16 cellular contexts compared by ENCODE assay signal in the genomic region with DNA sequence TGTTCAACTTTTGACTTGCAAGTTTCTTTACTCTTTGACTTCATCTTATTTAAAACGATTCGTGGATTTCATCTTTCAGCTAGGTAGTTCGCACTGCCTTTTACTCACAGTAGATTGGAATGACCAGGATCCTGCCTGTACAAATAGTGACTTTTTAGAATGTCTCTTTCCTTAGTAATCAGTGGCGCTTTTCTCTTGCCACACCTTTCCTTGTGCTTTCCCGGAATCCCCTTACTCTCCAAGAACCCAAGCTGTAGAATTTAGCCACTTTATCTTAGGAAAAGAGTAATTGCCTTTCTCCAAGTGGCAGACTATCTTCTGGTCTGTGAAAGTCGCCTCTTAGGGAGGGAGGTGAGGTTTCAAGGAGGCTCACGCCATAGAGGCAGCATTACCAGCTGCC.
DNase-seq lines count a peak whose midpoint lies in the region; ATAC-seq, FAIRE-seq and TF ChIP-seq lines count a peak whose summit lies in the region.
"Had no signal": no experiment of that assay in that cellular context is flagged by ENCODE, and none has a peak within 500 bp of the region (broad histone marks: within the 10 kb centered on the region; RNA-seq: fewer than 3 reads in every experiment).

No MANE protein-coding gene starts in this region.

- peak overlapping the region in 3 of 4 donors; percentile 68 to 87 (median 84) for H3K27ac ChIP-seq in Peyer's patch
- peak overlapping the region in 1 of 2 donors; percentile 2 for H3K27ac ChIP-seq in kidney (ENCODE audit: low read depth in 2 of 2, low read length in 2 of 2)
- H3K27ac ChIP-seq in pancreas = peak overlapping the region; percentile 25 to 89 (median 72)
- H3K27ac ChIP-seq in upper lobe of right lung = peak overlapping the region; percentile 78
- peak overlapping the region in 1 of 2 donors; percentile 63 for H3K27ac ChIP-seq in tibial artery
- H3K27ac ChIP-seq: SJSA1 had no signal

- H3K27me3 ChIP-seq in Peyer's patch = no peaks in the 10 kb centered on the region
- no peaks in the 10 kb centered on the region for H3K27me3 ChIP-seq in pancreas
- no peaks in the 10 kb centered on the region for H3K27me3 ChIP-seq in upper lobe of right lung
- no peaks in the 10 kb centered on the region for H3K27me3 ChIP-seq in tibial artery
- H3K27me3 ChIP-seq: BE2C, SJSA1 had no signal

- no peak for TF ChIP-seq CTCF in Peyer's patch (IDR thresholded peaks at IDR 0.05)
- no peak for TF ChIP-seq CTCF in kidney (IDR thresholded peaks at IDR 0.05; ENCODE audit: borderline replicate concordance, extremely low read depth, insufficient read depth)
- TF ChIP-seq CTCF in pancreas (IDR thresholded peaks at IDR 0.05) = no peak
- no peak for TF ChIP-seq CTCF in upper lobe of right lung (IDR thresholded peaks at IDR 0.05)
- no peak for TF ChIP-seq CTCF in tibial artery (IDR thresholded peaks at IDR 0.05)

- H3K36me3 ChIP-seq in Peyer's patch (no peaks in the 10 kb centered on the region), kidney (ENCODE audit: control insufficient read depth in 1 of 2, insufficient read depth in 2 of 2, low read length in 2 of 2) (no peaks in the 10 kb centered on the region), pancreas (no peaks in the 10 kb centered on the region), upper lobe of right lung (no peaks in the 10 kb centered on the region), tibial artery (no peaks in the 10 kb centered on the region)
- H3K36me3 ChIP-seq: BE2C had no signal

- no peak for FAIRE-seq in kidney (lab: Jason Lieb, UNC)
- FAIRE-seq in pancreas (lab: Jason Lieb, UNC) = no peak

- DNase-seq in Peyer's patch = no peak
- DNase-seq in kidney = peak; percentile 31
- no peak for DNase-seq in pancreas
- no peak for DNase-seq in upper lobe of right lung
- no peak for DNase-seq in tibial artery
- DNase-seq in posterior cingulate gyrus = no peak
- DNase-seq in NCI-H1436 treated with DMSO at 0.1 percent for 48 hours (lab: John Stamatoyannopoulos, UW) = no peak
- DNase-seq: activated CD8-positive, alpha-beta T cell treated with anti-CD3 and anti-CD28 coated beads, Interleukin-2, amount 10 ng/mL, durations not matched to agents 7 days and 5 days; activated T-cell treated with anti-CD3 and anti-CD28 coated beads, Interleukin-2, amount 50 U/mL, for 24 hours; BE2C; GOT3; NCI-H82; nephron progenitor cell; stimulated activated CD4-positive, alpha-beta T cell treated with anti-CD3 and anti-CD28 coated beads, Interleukin-12 subunit alpha, Interleukin-12 subunit beta, amount 100 ng/mL, for 4 hours; stimulated activated CD8-positive, alpha-beta memory T cell treated with anti-CD3 and anti-CD28 coated beads, Interleukin-4, amount 100 ng/mL, for 48 hours had no signal

- H3K9me3 ChIP-seq in Peyer's patch = no peaks in the 10 kb centered on the region
- no peaks in the 10 kb centered on the region for H3K9me3 ChIP-seq in kidney (ENCODE audit: control insufficient read depth in 1 of 2, low read length in 2 of 2)
- H3K9me3 ChIP-seq in pancreas = no peaks in the 10 kb centered on the region
- no peaks in the 10 kb centered on the region for H3K9me3 ChIP-seq in upper lobe of right lung
- no peaks in the 10 kb centered on the region for H3K9me3 ChIP-seq in tibial artery
- H3K9me3 ChIP-seq: BE2C, SJSA1 had no signal

- H3K4me3 ChIP-seq in Peyer's patch (no peak overlapping the region), kidney (ENCODE audit: low read length in 2 of 2) (no peak overlapping the region), pancreas (no peak overlapping the region), upper lobe of right lung (peak overlapping the region; percentile 6), tibial artery (no peak overlapping the region)
- H3K4me3 ChIP-seq: SJSA1 had no signal

- no peak for TF ChIP-seq POLR2A in Peyer's patch (IDR thresholded peaks at IDR 0.05)

- intact Hi-C loops in kidney (cut with DNase I) (no loop called here), pancreas (cut with DNase I) (no loop called here), upper lobe of right lung (cut with DNase I) (no loop called here), tibial artery (cut with DNase I; ENCODE audit: low total_unique reads) (no loop called here), posterior cingulate gyrus (cut with DNase I) (no loop called here)

- 87 to 90% methylated on average over 7 of the region's 7 CpGs for WGBS in pancreas, 2 donors

- ATAC-seq in pancreas (no peak), upper lobe of right lung (no peak)

- H3K4me1 ChIP-seq in Peyer's patch (peaks cover 0 to 6% (median 2%) of the 10 kb centered on the region in 4 donors), kidney (ENCODE audit: control insufficient read depth in 1 of 2, insufficient read depth in 1 of 2, low read depth in 1 of 2, low read length in 2 of 2) (peaks cover 7 to 18% of the 10 kb centered on the region in 2 donors), pancreas (peaks cover 6 to 12% (median 10%) of the 10 kb centered on the region in 3 donors), upper lobe of right lung (peaks cover 7% of the 10 kb centered on the region), tibial artery (peaks cover 0 to 29% (median 3%) of the 10 kb centered on the region in 4 donors)
- H3K4me1 ChIP-seq: BE2C had no signal

- H3K9ac ChIP-seq in kidney (ENCODE audit: low read length in 2 of 2) = no peak overlapping the region
